ENCODE assay signal across 8 cellular contexts in genomic region chr2:54570925-54571694, GRCh38.
A peak's percentile ranks its signal among the peaks of the same experiment; 100 is the strongest.
DNase-seq lines count a peak whose midpoint lies in the region; ATAC-seq, FAIRE-seq and TF ChIP-seq lines count a peak whose summit lies in the region.

No MANE protein-coding gene starts in this region.

- WGBS in K562 (ENCODE audit: insufficient coverage, low coverage, missing lambda C conversion rate) = 5% methylated on average over 10 of the region's 10 CpGs
- WGBS in right lobe of liver (ENCODE audit: insufficient coverage, low coverage, low lambda C conversion rate, missing lambda C conversion rate) = 2% methylated on average over 10 of the region's 10 CpGs

- H3K9me3 ChIP-seq in K562 (replicated peaks; ENCODE audit: control insufficient read depth, insufficient read depth, low read depth, low read length) (no peaks in the 10 kb centered on the region), right lobe of liver (no peaks in the 10 kb centered on the region)

- ATAC-seq in GM21360 (IDR thresholded peaks at IDR 0.05; ENCODE audit: unreplicated experiment) = peak; percentile 59
- peak; percentile 66 for ATAC-seq in HG03571 (IDR thresholded peaks at IDR 0.05; ENCODE audit: unreplicated experiment)
- ATAC-seq in K562 = peak; percentile 75
- ATAC-seq in right lobe of liver = peak; percentile 36 to 69 (median 62)

- peak; percentile 92 for DNase-seq in EH (ENCODE audit: low read depth)
- DNase-seq in SW480 (ENCODE audit: low spot score) = peak; percentile 92
- peak in 3 of 4 experiments; percentile 26 to 83 (median 75) for DNase-seq in K562 (ENCODE audit: extremely low read depth in 1 of 4, low spot score in 3 of 4)
- DNase-seq in right lobe of liver = peak in 2 of 3 donors; percentile 59 to 66
- peak; percentile 77 for DNase-seq in stimulated activated naive CD4-positive, alpha-beta T cell treated with Interleukin-2 at 50 U/mL for 16 hours (lab: John Stamatoyannopoulos, UW)
- DNase-seq in iPS-NIHi7 (ENCODE audit: extremely low spot score) = no peak

- H3K36me3 ChIP-seq in K562 (ENCODE audit: control insufficient read depth, insufficient read depth, low read length) = 0 out of 3 replicates have a peak, but pooled peaks cover 5% of the 10 kb centered on the region
- H3K36me3 ChIP-seq in right lobe of liver = no peaks in the 10 kb centered on the region

- H3K4me3 ChIP-seq in K562 (no peak overlapping the region), right lobe of liver (no peak overlapping the region)

- H3K9me1 ChIP-seq in K562 (ENCODE audit: control insufficient read depth, insufficient read depth, low read length) = peaks cover 9% of the 10 kb centered on the region

- CTCF ChIA-PET in K562 (lab: Yijun Ruan, JAX; ENCODE audit: low intra/inter-chr PET ratio) = no interaction called here

- TF ChIP-seq CTCF in K562 (IDR thresholded peaks at IDR 0.05 in 2 of 3, conservative IDR thresholded peaks at IDR 0.05 in 1 of 3; ENCODE audit: insufficient read depth in 2 of 3, low read depth in 1 of 3, low read length in 3 of 3) = no peak
- TF ChIP-seq CTCF in right lobe of liver (IDR thresholded peaks at IDR 0.05) = no peak

- peak overlapping the region; percentile 33; the same call in 1 of the 2 replicates for H3K4me2 ChIP-seq in K562 (ENCODE audit: insufficient read depth, low read length)

- POLR2A ChIA-PET in K562 (lab: Yijun Ruan, JAX) = interaction anchor here (0.6 to 1.8 kb wide), 7 partner anchors 9 to 102 kb away, joined by 3 to 15 read pairs (median 6); no protein-coding TSS in a partner anchor

- in situ Hi-C loops in K562 (cut with MboI) = no loop called here

- TF ChIP-seq RAD21 in K562 (CRISPR knock-in tag; conservative IDR thresholded peaks at IDR 0.05 in 1 of 2, IDR thresholded peaks at IDR 0.05 in 1 of 2) = peak in 1 of 2 experiments; percentile 26; a peak in 2 of 4 replicates

- H3K27ac ChIP-seq in K562 (ENCODE audit: extremely low read depth, low read depth, low read length) (peak overlapping the region; percentile 4; the same call in 1 of the 3 replicates), right lobe of liver (peak overlapping the region; percentile 51 to 85 (median 52))

- H3K4me1 ChIP-seq in K562 (replicated peaks in 1 of 2; ENCODE audit: control insufficient read depth in 2 of 2, insufficient read depth in 2 of 2, low read length in 2 of 2) (peaks cover 23 to 73% of the 10 kb centered on the region in 2 experiments), right lobe of liver (peaks cover 0 to 95% (median 46%) of the 10 kb centered on the region in 4 donors)

- intact Hi-C loops in K562 (cut with micrococcal nuclease) = loop anchor here (5.0 kb wide), 1 partner anchor 86 kb away; no protein-coding TSS in a partner anchor
- intact Hi-C loops in right lobe of liver (cut with DNase I) = loop anchor here in 1 of 2 donors (10.0 kb wide), 1 partner anchor 54 kb away; no protein-coding TSS in a partner anchor

- H2AFZ ChIP-seq in K562 (ENCODE audit: low read depth, low read length) = no peak overlapping the region

- FAIRE-seq in K562 (lab: Jason Lieb, UNC) = peak; percentile 87

- TF ChIP-seq EP300 in K562 (IDR thresholded peaks at IDR 0.05; ENCODE audit: low read length) = peak; percentile 90

- peaks cover 39% of the 10 kb centered on the region for H4K20me1 ChIP-seq in K562 (replicated peaks; ENCODE audit: control insufficient read depth, insufficient read depth, low read length)

- H3K79me2 ChIP-seq in K562 (ENCODE audit: control insufficient read depth, insufficient read depth, low read length) = peaks cover 79% of the 10 kb centered on the region

- H3K27me3 ChIP-seq in K562 (ENCODE audit: control insufficient read depth in 2 of 2, insufficient read depth in 2 of 2, low read length in 2 of 2) = no peaks in the 10 kb centered on the region
- H3K27me3 ChIP-seq in right lobe of liver = no peaks in the 10 kb centered on the region

- no TSS peak for BruUV-seq in K562 (replicated peaks; lab: Mats Ljungman, UMichigan)

- peak overlapping the region; percentile 9 to 22; a peak in 2 of 4 replicates for H3K9ac ChIP-seq in K562 (ENCODE audit: insufficient read depth in 1 of 2, low read depth in 2 of 2, low read length in 2 of 2)

- no peak for TF ChIP-seq POLR2A in K562 (conservative IDR thresholded peaks at IDR 0.05)
- TF ChIP-seq POLR2A in right lobe of liver (IDR thresholded peaks at IDR 0.05) = peak; percentile 11

TF ChIP-seq in K562, 482 proteins besides CTCF, POLR2A, EP300 and RAD21 (continues in another document):
- TF ChIP-seq KDM1A (IDR thresholded peaks at IDR 0.05) = peak; percentile 92
- no peak for TF ChIP-seq TRIM28 (IDR thresholded peaks at IDR 0.05)
- peak; percentile 82 for TF ChIP-seq DPF2 (IDR thresholded peaks at IDR 0.05)
- peak; percentile 22; the same call in 1 of the 2 replicates for TF ChIP-seq BCOR (IDR thresholded peaks at IDR 0.05)
- TF ChIP-seq SMAD3 (CRISPR knock-in tag; conservative IDR thresholded peaks at IDR 0.05) = 0 out of 2 replicates have a peak, but pooled peaks have one; percentile 48
- peak; percentile 83 for TF ChIP-seq ARID1B (IDR thresholded peaks at IDR 0.05)
- peak; percentile 56; the same call in 1 of the 2 replicates for TF ChIP-seq MTA1 (IDR thresholded peaks at IDR 0.05; ENCODE audit: borderline replicate concordance)
- peak; percentile 87 for TF ChIP-seq TEAD4 (IDR thresholded peaks at IDR 0.05; ENCODE audit: low read length)
- no peak for TF ChIP-seq TEAD4 (CRISPR knock-in tag; IDR thresholded peaks at IDR 0.05; ENCODE audit: borderline replicate concordance)
- no peak for TF ChIP-seq ZNF143 (CRISPR knock-in tag; IDR thresholded peaks at IDR 0.05)
- TF ChIP-seq ZNF764 (CRISPR knock-in tag; IDR thresholded peaks at IDR 0.05; ENCODE audit: low read depth) = no peak
- no peak for TF ChIP-seq KDM4B (IDR thresholded peaks at IDR 0.05; ENCODE audit: borderline replicate concordance in 2 of 2, low read depth in 1 of 2)
- TF ChIP-seq SMARCC2 (IDR thresholded peaks at IDR 0.05; ENCODE audit: low read depth) = peak; percentile 58; the same call in 1 of the 2 replicates
- no peak for TF ChIP-seq ZC3H4 (CRISPR knock-in tag; IDR thresholded peaks at IDR 0.05; ENCODE audit: borderline replicate concordance)
- TF ChIP-seq CREM (IDR thresholded peaks at IDR 0.05; ENCODE audit: low read depth) = peak; percentile 71
- no peak for TF ChIP-seq ZNF174 (CRISPR knock-in tag; IDR thresholded peaks at IDR 0.05)
- peak; percentile 75 to 98 for TF ChIP-seq RCOR1 (IDR thresholded peaks at IDR 0.05; ENCODE audit: borderline replicate concordance in 1 of 2, low read depth in 2 of 2, low read length in 2 of 2)
- TF ChIP-seq ARNT (IDR thresholded peaks at IDR 0.05) = peak in 1 of 2 experiments; percentile 43; a peak in 1 of 4 replicates
- no peak for TF ChIP-seq MAFK (IDR thresholded peaks at IDR 0.05; ENCODE audit: low read length)
- peak in 1 of 2 experiments; percentile 20; a peak in 1 of 4 replicates for TF ChIP-seq ZMIZ1 (IDR thresholded peaks at IDR 0.05; ENCODE audit: low read depth in 2 of 2, low read length in 2 of 2)
- TF ChIP-seq HOMEZ (CRISPR knock-in tag; IDR thresholded peaks at IDR 0.05) = no peak
- TF ChIP-seq GATA2 (CRISPR knock-in tag; IDR thresholded peaks at IDR 0.05) = 0 out of 2 replicates have a peak, but pooled peaks have one; percentile 17
- TF ChIP-seq ATF4 (CRISPR knock-in tag; IDR thresholded peaks at IDR 0.05) = 0 out of 2 replicates have a peak, but pooled peaks have one; percentile 57
- no peak for TF ChIP-seq ZNF347 (CRISPR knock-in tag; IDR thresholded peaks at IDR 0.05; ENCODE audit: low read depth)
